Comparison of ENCODE assay signal across 19 cellular contexts in the genomic region with DNA sequence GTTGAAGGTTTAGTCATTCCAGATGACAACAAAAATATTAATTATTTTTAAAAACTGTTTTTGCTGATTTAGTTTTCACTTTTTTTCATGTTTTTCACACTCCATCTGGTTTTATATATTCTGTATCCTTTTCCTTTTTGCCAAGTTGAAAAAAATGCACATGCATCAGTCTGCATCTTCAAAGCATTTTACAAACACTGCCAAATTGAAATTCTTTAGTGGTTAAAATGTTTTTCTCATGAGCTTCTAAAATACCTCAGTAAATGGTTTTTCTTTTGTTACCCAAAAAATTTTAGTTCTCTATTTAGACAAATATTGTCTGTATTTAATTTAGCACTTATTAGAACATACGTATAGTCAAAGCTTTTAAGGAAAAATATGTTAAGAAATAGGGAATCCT.
"Had no signal": no experiment of that assay in that cellular context is flagged by ENCODE, and none has a peak within 500 bp of the region (broad histone marks: within the 10 kb centered on the region; RNA-seq: fewer than 3 reads in every experiment).

No MANE protein-coding gene starts in this region.

- H3K4me3 ChIP-seq: esophagus muscularis mucosa, prostate gland, right atrium auricular region, tibial nerve had no signal

- DNase-seq: activated CD4-positive, alpha-beta memory T cell treated with anti-CD3 and anti-CD28 coated beads for 36 hours; activated gamma-delta T cell treated with Interleukin-2 at 50 U/mL for 16 hours; activated T-cell treated with anti-CD3 and anti-CD28 coated beads for 4 hours; cortex of kidney; effector CD8-positive, alpha-beta T cell; foreskin melanocyte; glutamatergic neuron; hippocampal formation; left cardiac atrium; mesenchymal stem cell; naive thymus-derived CD8-positive, alpha-beta T cell; T-helper 17 cell had no signal

- H3K9me3 ChIP-seq: esophagus muscularis mucosa, prostate gland, right atrium auricular region, tibial nerve had no signal

- H3K27me3 ChIP-seq: esophagus muscularis mucosa, right atrium auricular region, tibial nerve had no signal

- H3K4me1 Mint-ChIP-seq: T-helper 17 cell had no signal

- H3K27ac ChIP-seq: esophagus muscularis mucosa, prostate gland, right atrium auricular region, tibial nerve had no signal

- H3K27ac Mint-ChIP-seq: activated CD4-positive, alpha-beta memory T cell treated with anti-CD3 and anti-CD28 coated beads for 36 hours; activated naive CD4-positive, alpha-beta T cell treated with anti-CD3 and anti-CD28 coated beads, Interleukin-2, amount 50 U/mL, for 72 hours; activated T-helper 1 cell treated with anti-CD3 and anti-CD28 coated beads, Interleukin-12 subunit alpha, Interleukin-12 subunit beta, Interleukin-2, Interleukin-4 antibody, amounts not matched to agents 30 ng/mL and 10 ng/mL and 1 ng/mL, durations not matched to agents 14 hours and 24 hours and 36 hours; stimulated activated naive CD8-positive, alpha-beta T cell treated with anti-CD3 and anti-CD28 coated beads, Interleukin-15, Interleukin-2, amounts not matched to agents 100 ng/mL and 50 ng/mL, for 24 hours; T-helper 17 cell had no signal

- H3K4me1 ChIP-seq: prostate gland had no signal

- H3K4me3 Mint-ChIP-seq: activated CD4-positive, alpha-beta memory T cell treated with anti-CD3 and anti-CD28 coated beads for 36 hours; activated T-helper 1 cell treated with anti-CD3 and anti-CD28 coated beads, Interleukin-12 subunit alpha, Interleukin-12 subunit beta, Interleukin-2, Interleukin-4 antibody, amounts not matched to agents 30 ng/mL and 10 ng/mL and 1 ng/mL, durations not matched to agents 14 hours and 24 hours and 36 hours; naive thymus-derived CD8-positive, alpha-beta T cell; stimulated activated naive CD8-positive, alpha-beta T cell treated with anti-CD3 and anti-CD28 coated beads, Interleukin-15, Interleukin-2, amounts not matched to agents 100 ng/mL and 50 ng/mL, for 24 hours; T-helper 17 cell had no signal

- H3K36me3 ChIP-seq: esophagus muscularis mucosa, prostate gland, right atrium auricular region, tibial nerve had no signal

- H3K9me3 Mint-ChIP-seq: activated CD4-positive, alpha-beta memory T cell treated with anti-CD3 and anti-CD28 coated beads for 36 hours; activated naive CD4-positive, alpha-beta T cell treated with anti-CD3 and anti-CD28 coated beads, Interleukin-2, amount 50 U/mL, for 72 hours; activated T-helper 1 cell treated with anti-CD3 and anti-CD28 coated beads, Interleukin-12 subunit alpha, Interleukin-12 subunit beta, Interleukin-2, Interleukin-4 antibody, amounts not matched to agents 30 ng/mL and 10 ng/mL and 1 ng/mL, durations not matched to agents 14 hours and 24 hours and 36 hours; stimulated activated naive CD8-positive, alpha-beta T cell treated with anti-CD3 and anti-CD28 coated beads, Interleukin-15, Interleukin-2, amounts not matched to agents 100 ng/mL and 50 ng/mL, for 24 hours had no signal

- H3K27me3 Mint-ChIP-seq: activated CD4-positive, alpha-beta memory T cell treated with anti-CD3 and anti-CD28 coated beads for 36 hours; naive thymus-derived CD8-positive, alpha-beta T cell; T-helper 17 cell had no signal

- ATAC-seq: activated naive CD4-positive, alpha-beta T cell treated with anti-CD3 and anti-CD28 coated beads, Interleukin-2, amount 50 U/mL, for 72 hours; left cardiac atrium; naive thymus-derived CD8-positive, alpha-beta T cell; T-helper 17 cell had no signal

- H3K36me3 Mint-ChIP-seq: activated CD4-positive, alpha-beta memory T cell treated with anti-CD3 and anti-CD28 coated beads for 36 hours; activated naive CD4-positive, alpha-beta T cell treated with anti-CD3 and anti-CD28 coated beads, Interleukin-2, amount 50 U/mL, for 72 hours; naive thymus-derived CD8-positive, alpha-beta T cell had no signal
